ENCODE assay signal across 8 cellular contexts in the genomic region with DNA sequence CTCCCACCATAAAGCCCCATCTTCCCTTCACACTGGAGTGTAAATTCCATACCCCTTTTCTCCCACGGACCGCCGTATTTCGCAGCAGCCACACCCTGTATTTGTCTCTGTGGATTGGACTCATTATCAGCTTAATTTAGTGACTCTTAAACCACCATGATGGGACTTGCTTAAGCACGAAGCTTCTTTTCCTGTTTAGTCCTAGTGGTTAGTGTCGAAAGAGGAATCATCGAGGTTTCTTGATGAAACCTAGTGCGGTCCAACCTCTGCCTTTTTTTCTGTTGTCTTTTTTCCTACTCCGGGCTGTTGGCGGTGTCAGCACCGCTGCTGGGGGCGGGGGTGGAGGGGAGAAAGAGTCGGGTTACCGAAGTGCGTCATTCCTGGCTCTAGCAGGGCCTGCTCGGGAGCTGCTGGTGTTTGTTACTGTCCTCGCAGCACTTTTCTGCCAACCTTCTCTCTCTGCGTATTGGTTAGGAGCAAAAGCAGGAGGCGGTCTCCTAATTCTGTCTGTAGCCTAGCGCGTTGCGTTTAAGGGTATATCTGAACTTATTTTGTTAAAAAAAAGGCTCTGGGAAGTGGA. TPM values are rescaled to one million over a fixed set of nuclear protein-coding genes. Genes with fewer than 3 reads are reported as not detected.
DNase-seq lines count a peak whose midpoint lies in the region; FAIRE-seq and TF ChIP-seq lines count a peak whose summit lies in the region.

No MANE protein-coding gene starts in this region.

- TF ChIP-seq CTCF in HFF-Myc (IDR thresholded peaks at IDR 0.05; ENCODE audit: low read depth, low read length, missing control alignments) (no peak), neutrophil (IDR thresholded peaks at IDR 0.05) (no peak)

- H3K27ac ChIP-seq in SJSA1 (peak overlapping the region; percentile 98), neutrophil (peak overlapping the region; percentile 97)

- DNase-seq in GDM1 (lab: John Stamatoyannopoulos, UW), result peak; percentile 74
- DNase-seq in HFF-Myc (ENCODE audit: extremely low read depth, low read depth), result peak; percentile 79
- DNase-seq in MV-4-11 (lab: John Stamatoyannopoulos, UW), result peak; percentile 96
- peak; percentile 87 to 90 for DNase-seq in SJSA1 (ENCODE audit: low read depth in 1 of 2, low spot score in 2 of 2)
- DNase-seq in activated naive CD4-positive, alpha-beta T cell treated with Interleukin-2 at 50 U/mL for 16 hours, result peak; percentile 87
- peak; percentile 38 to 46 for DNase-seq in frontal cortex (ENCODE audit: low spot score in 2 of 2)
- DNase-seq in superior temporal gyrus (ENCODE audit: extremely low spot score), result peak; percentile 81

- no peak for FAIRE-seq in frontal cortex (lab: Jason Lieb, UNC)

- 0 out of 2 replicates have a peak, but pooled peaks cover 3% of the 10 kb centered on the region for H3K4me1 ChIP-seq in SJSA1 (replicated peaks)
- H3K4me1 ChIP-seq in neutrophil (ENCODE audit: control insufficient read depth in 1 of 2, insufficient read depth in 1 of 2, low read depth in 1 of 2, low read length in 1 of 2), result peaks cover 11 to 31% of the 10 kb centered on the region in 2 experiments

- H3K27me3 ChIP-seq in SJSA1 (replicated peaks) (no peaks in the 10 kb centered on the region), neutrophil (no peaks in the 10 kb centered on the region)

- H3K9me3 ChIP-seq in SJSA1 (replicated peaks) (no peaks in the 10 kb centered on the region), neutrophil (no peaks in the 10 kb centered on the region)

- peaks cover 3% of the 10 kb centered on the region for H3K36me3 ChIP-seq in SJSA1
- no peaks in the 10 kb centered on the region for H3K36me3 ChIP-seq in neutrophil

- H3K4me3 ChIP-seq in HFF-Myc (replicated peaks; ENCODE audit: low read depth, low read length) (peak overlapping the region; percentile 76), SJSA1 (peak overlapping the region; percentile 77), neutrophil (ENCODE audit: low read depth in 1 of 2, low read length in 1 of 2) (peak overlapping the region; percentile 69 to 89)

RNA-seq across cellular contexts. Expression of gene STAG2, which starts 1.4 kb away (rescaled TPM):
- total RNA-seq in SJSA1 (2014; rRNA removed; shearing (Covaris generic)), result 85.9 and 103 TPM in 2 replicates
- 117 TPM for total RNA-seq in frontal cortex

Comparison
In these comparisons a context has a peak if more than half of its experiments do, and no peak if none do; other contexts are left out.
1. Peak in every context shown above with its lines: DNase-seq, H3K4me3 ChIP-seq and H3K27ac ChIP-seq.
2. DNase-seq: peak in every context shown above with its lines; median percentile 96 in MV-4-11; 88 in SJSA1; 87 in activated naive CD4-positive, alpha-beta T cell treated with Interleukin-2 at 50 U/mL for 16 hours; 81 in superior temporal gyrus; 79 in HFF-Myc; 74 in GDM1; 42 in frontal cortex.